1 cellular context compared by ENCODE assay signal in the genomic region with DNA sequence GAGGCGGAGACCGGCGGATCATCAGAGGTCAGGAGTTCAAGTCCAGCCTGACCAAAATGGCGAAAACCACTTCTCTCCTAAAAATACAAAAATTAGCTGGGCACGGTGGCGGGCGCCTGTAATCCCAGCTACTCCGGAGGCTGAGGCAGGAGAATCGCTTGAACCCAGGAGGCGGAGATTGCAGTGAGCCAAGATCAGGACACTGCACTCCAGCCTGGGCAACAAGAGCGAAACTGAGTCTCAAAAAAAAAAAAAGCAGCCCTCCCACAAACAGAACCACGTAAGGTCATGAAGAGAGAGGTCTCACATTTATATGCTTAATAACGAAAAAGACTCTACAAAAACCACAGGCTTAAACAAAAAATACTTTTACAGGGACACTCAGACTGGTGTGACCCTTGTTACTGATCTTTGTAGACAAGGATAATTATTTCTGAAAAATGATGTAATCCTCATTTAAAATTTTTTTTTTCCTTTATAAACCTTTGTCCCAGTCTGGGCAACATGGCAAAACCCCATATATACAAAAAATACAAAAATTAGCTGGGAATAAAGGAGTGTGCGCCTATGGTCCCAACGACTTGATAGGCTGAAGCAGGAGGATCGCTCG.
TF ChIP-seq lines count a peak whose summit lies in the region.

No MANE protein-coding gene starts in this region.

TF ChIP-seq in H1, 55 proteins besides CTCF, POLR2A, EP300 and RAD21:
- TF ChIP-seq RXRA (IDR thresholded peaks at IDR 0.05; ENCODE audit: insufficient read depth, low read depth, low read length) (no peak), KDM1A (IDR thresholded peaks at IDR 0.05; ENCODE audit: borderline replicate concordance, low read length) (0 out of 2 replicates have a peak, but pooled peaks have one; percentile 43)
